Comparison of ENCODE assay signal across 18 cellular contexts in the genomic region with DNA sequence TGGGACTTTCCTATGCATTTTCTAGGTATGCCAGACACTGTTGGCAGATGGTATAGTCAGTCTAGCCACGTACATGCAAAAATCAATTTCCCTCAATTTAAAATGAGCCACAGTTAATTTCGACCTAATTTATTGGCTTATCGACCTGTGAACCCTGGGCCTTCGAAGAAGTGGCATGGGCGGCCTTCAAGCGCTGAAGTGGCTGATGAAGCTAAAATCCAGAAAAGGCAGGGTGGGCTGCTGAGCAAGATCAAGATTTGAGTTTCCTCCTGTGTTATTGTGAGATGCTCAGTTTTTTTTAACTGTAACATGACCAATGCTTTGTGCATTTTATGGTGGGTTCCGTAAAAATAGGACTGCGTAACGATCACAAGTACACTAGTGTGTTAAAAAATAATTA. TPM values are rescaled to one million over a fixed set of nuclear protein-coding genes. Genes with fewer than 3 reads are reported as not detected.
DNase-seq lines count a peak whose midpoint lies in the region; ATAC-seq and TF ChIP-seq lines count a peak whose summit lies in the region.
"Had no signal": no experiment of that assay in that cellular context is flagged by ENCODE, and none has a peak within 500 bp of the region (broad histone marks: within the 10 kb centered on the region; RNA-seq: fewer than 3 reads in every experiment).

No MANE protein-coding gene starts in this region.

- H3K9me3 Mint-ChIP-seq in activated CD4-positive, alpha-beta T cell treated with anti-CD3 and anti-CD28 coated beads, Interleukin-2, amount 10 ng/mL, durations not matched to agents 24 days and 14 days = no peaks in the 10 kb centered on the region
- no peaks in the 10 kb centered on the region for H3K9me3 Mint-ChIP-seq in CD8-positive, alpha-beta memory T cell
- H3K9me3 Mint-ChIP-seq in activated CD8-positive, alpha-beta T cell treated with anti-CD3 and anti-CD28 coated beads for 36 hours = no peaks in the 10 kb centered on the region

- H3K27ac ChIP-seq in CD8-positive, alpha-beta memory T cell (ENCODE audit: low read depth, low read length) = no peak overlapping the region
- peak overlapping the region; percentile 88 to 95 for H3K27ac ChIP-seq in liver (ENCODE audit: low read depth in 1 of 2, low read length in 2 of 2)
- no peak overlapping the region for H3K27ac ChIP-seq in PC-3 (ENCODE audit: low read length)
- H3K27ac ChIP-seq: body of pancreas, KMS-11, SJSA1, suprapubic skin had no signal

- peak overlapping the region; percentile 44 for H3K4me3 Mint-ChIP-seq in activated CD4-positive, alpha-beta T cell treated with anti-CD3 and anti-CD28 coated beads, Interleukin-2, amount 10 ng/mL, durations not matched to agents 24 days and 14 days
- peak overlapping the region; percentile 52 to 69 (median 55) for H3K4me3 Mint-ChIP-seq in CD8-positive, alpha-beta memory T cell
- no peak overlapping the region for H3K4me3 Mint-ChIP-seq in activated CD8-positive, alpha-beta T cell treated with anti-CD3 and anti-CD28 coated beads for 36 hours

- H3K79me2 ChIP-seq in PC-3 (ENCODE audit: low read length) = peaks cover 90% of the 10 kb centered on the region

- H3K27me3 ChIP-seq in CD8-positive, alpha-beta memory T cell (ENCODE audit: insufficient read depth, low read length, poor library complexity, severe bottlenecking) = no peaks in the 10 kb centered on the region
- H3K27me3 ChIP-seq in liver (ENCODE audit: control insufficient read depth in 4 of 4, insufficient read depth in 4 of 4, low read length in 3 of 4) (no peaks in the 10 kb centered on the region), PC-3 (ENCODE audit: low read length) (no peaks in the 10 kb centered on the region), MG63 (no peaks in the 10 kb centered on the region)
- H3K27me3 ChIP-seq: body of pancreas, SJSA1, suprapubic skin had no signal

- no peaks in the 10 kb centered on the region for H3K36me3 ChIP-seq in CD8-positive, alpha-beta memory T cell (ENCODE audit: insufficient read depth, low read length)
- H3K36me3 ChIP-seq in liver (ENCODE audit: control insufficient read depth in 4 of 4, insufficient read depth in 3 of 4, low read depth in 1 of 4, low read length in 3 of 4) (no peaks in the 10 kb centered on the region), PC-3 (ENCODE audit: low read depth, low read length) (no peaks in the 10 kb centered on the region), MG63 (no peaks in the 10 kb centered on the region)
- H3K36me3 ChIP-seq: SJSA1, suprapubic skin had no signal

- no peaks in the 10 kb centered on the region for H3K27me3 Mint-ChIP-seq in activated CD4-positive, alpha-beta T cell treated with anti-CD3 and anti-CD28 coated beads, Interleukin-2, amount 10 ng/mL, durations not matched to agents 24 days and 14 days
- H3K27me3 Mint-ChIP-seq in CD8-positive, alpha-beta memory T cell = no peaks in the 10 kb centered on the region
- H3K27me3 Mint-ChIP-seq in activated CD8-positive, alpha-beta T cell treated with anti-CD3 and anti-CD28 coated beads for 36 hours = no peaks in the 10 kb centered on the region

- CTCF ChIA-PET in CD8-positive, alpha-beta memory T cell (lab: Charles Lee) = interaction anchor here (1.4 to 7.6 kb wide), 2 partner anchors 8 to 9 kb away, joined by 3 to 52 read pairs; partner anchors contain the start of genes SORL1 and SORL1-AS1
- CTCF ChIA-PET in activated CD8-positive, alpha-beta T cell treated with anti-CD3 and anti-CD28 coated beads for 36 hours (lab: Charles Lee) = no interaction called here
- CTCF ChIA-PET in PC-3 (lab: Charles Lee) = no interaction called here

- peaks cover 97% of the 10 kb centered on the region for H3K4me1 ChIP-seq in CD8-positive, alpha-beta memory T cell (ENCODE audit: insufficient read depth, low read length)
- H3K4me1 ChIP-seq in liver (ENCODE audit: control insufficient read depth in 4 of 4, insufficient read depth in 4 of 4, low read length in 3 of 4) (peaks cover 14 to 70% (median 27%) of the 10 kb centered on the region in 4 donors), PC-3 (ENCODE audit: insufficient read depth, low read length) (peaks cover 49% of the 10 kb centered on the region)
- H3K4me1 ChIP-seq: body of pancreas, SJSA1, suprapubic skin had no signal

- no peak for DNase-seq in activated CD4-positive, alpha-beta T cell treated with anti-CD3 and anti-CD28 coated beads, Interleukin-2, amount 10 ng/mL, durations not matched to agents 24 days and 14 days
- no peak for DNase-seq in activated CD4-positive, alpha-beta T cell treated with anti-CD3 and anti-CD28 coated beads, Interleukin-2, amount 50 U/mL, for 48 hours
- DNase-seq in CD8-positive, alpha-beta memory T cell = no peak
- DNase-seq in activated CD8-positive, alpha-beta T cell treated with anti-CD3 and anti-CD28 coated beads for 36 hours = no peak
- DNase-seq in PC-3 (no peak), COR-L47 (lab: John Stamatoyannopoulos, UW) (no peak), MG63 (no peak)
- DNase-seq: activated CD4-positive, alpha-beta T cell treated with anti-CD3 and anti-CD28 coated beads for 4 hours; body of pancreas; kidney glomerular epithelial cell; MV-4-11; NCI-H2171; NCI-H524; nucleus accumbens had no signal

- BruUV-seq in PC-3 (replicated peaks; lab: Mats Ljungman, UMichigan) = no TSS peak

- H3K9me3 ChIP-seq in CD8-positive, alpha-beta memory T cell (ENCODE audit: low read length) = no peaks in the 10 kb centered on the region
- H3K9me3 ChIP-seq in liver (ENCODE audit: control insufficient read depth in 4 of 4, low read length in 3 of 4) (no peaks in the 10 kb centered on the region), PC-3 (ENCODE audit: low read length) (no peaks in the 10 kb centered on the region), MG63 (no peaks in the 10 kb centered on the region)
- H3K9me3 ChIP-seq: body of pancreas, SJSA1, suprapubic skin had no signal

- peak overlapping the region; percentile 31 for H3K27ac Mint-ChIP-seq in activated CD4-positive, alpha-beta T cell treated with anti-CD3 and anti-CD28 coated beads, Interleukin-2, amount 10 ng/mL, durations not matched to agents 24 days and 14 days
- peak overlapping the region; percentile 72 to 99 (median 90) for H3K27ac Mint-ChIP-seq in CD8-positive, alpha-beta memory T cell
- H3K27ac Mint-ChIP-seq in activated CD8-positive, alpha-beta T cell treated with anti-CD3 and anti-CD28 coated beads for 36 hours = peak overlapping the region; percentile 98

- H4K20me1 ChIP-seq in PC-3 (ENCODE audit: low read length) = no peaks in the 10 kb centered on the region

- peaks cover 41% of the 10 kb centered on the region for H3K36me3 Mint-ChIP-seq in activated CD4-positive, alpha-beta T cell treated with anti-CD3 and anti-CD28 coated beads, Interleukin-2, amount 10 ng/mL, durations not matched to agents 24 days and 14 days (ENCODE audit: low read depth)
- peaks cover 0 to 42% (median 29%) of the 10 kb centered on the region in 3 donors for H3K36me3 Mint-ChIP-seq in CD8-positive, alpha-beta memory T cell
- H3K36me3 Mint-ChIP-seq in activated CD8-positive, alpha-beta T cell treated with anti-CD3 and anti-CD28 coated beads for 36 hours (ENCODE audit: low read depth) = peaks cover 50% of the 10 kb centered on the region

- 81% methylated on average over 9 of the region's 9 CpGs for WGBS in liver

- intact Hi-C loops in activated CD4-positive, alpha-beta T cell treated with anti-CD3 and anti-CD28 coated beads, Interleukin-2, amount 10 ng/mL, durations not matched to agents 24 days and 14 days (cut with micrococcal nuclease) = no loop called here
- intact Hi-C loops in activated CD8-positive, alpha-beta T cell treated with anti-CD3 and anti-CD28 coated beads for 36 hours (cut with micrococcal nuclease) = loop anchor here (10.0 kb wide), 1 partner anchor 134 kb away; no protein-coding TSS in a partner anchor
- intact Hi-C loops in PC-3 (cut with micrococcal nuclease) = no loop called here

- peaks cover 1% of the 10 kb centered on the region for H3F3A ChIP-seq in PC-3 (ENCODE audit: low read length, unreplicated experiment)

- H3K9me2 ChIP-seq in PC-3 (replicated peaks; ENCODE audit: low read length) = no peaks in the 10 kb centered on the region

- ATAC-seq in activated CD8-positive, alpha-beta T cell treated with anti-CD3 and anti-CD28 coated beads for 36 hours = no peak
- no peak for ATAC-seq in PC-3
- ATAC-seq: body of pancreas had no signal

- no peak overlapping the region for H2AFZ ChIP-seq in PC-3 (ENCODE audit: low read length)

- H3K9ac ChIP-seq in liver (ENCODE audit: low read depth in 1 of 2, low read length in 2 of 2) = no peak overlapping the region
- no peak overlapping the region for H3K9ac ChIP-seq in PC-3 (ENCODE audit: low read length)
- H3K9ac ChIP-seq: KMS-11 had no signal

- POLR2A ChIA-PET in CD8-positive, alpha-beta memory T cell (lab: Charles Lee) = no interaction called here
- POLR2A ChIA-PET in activated CD8-positive, alpha-beta T cell treated with anti-CD3 and anti-CD28 coated beads for 36 hours (lab: Charles Lee) = interaction anchor here (1.3 to 3.8 kb wide), 2 partner anchors 8 to 9 kb away, joined by 5 to 12 read pairs; no protein-coding TSS in a partner anchor
- POLR2A ChIA-PET in PC-3 (lab: Charles Lee; ENCODE audit: unreplicated experiment) = no interaction called here

- no peak for TF ChIP-seq CTCF in activated CD8-positive, alpha-beta T cell treated with anti-CD3 and anti-CD28 coated beads for 36 hours (IDR thresholded peaks at IDR 0.05)
- TF ChIP-seq CTCF in liver (IDR thresholded peaks at IDR 0.05; ENCODE audit: low read depth, low read length, missing input control) = no peak
- TF ChIP-seq CTCF in PC-3 (conservative IDR thresholded peaks at IDR 0.05; ENCODE audit: low read depth, low read length) = no peak

- peaks cover 87% of the 10 kb centered on the region for H3K4me1 Mint-ChIP-seq in activated CD4-positive, alpha-beta T cell treated with anti-CD3 and anti-CD28 coated beads, Interleukin-2, amount 10 ng/mL, durations not matched to agents 24 days and 14 days
- H3K4me1 Mint-ChIP-seq in CD8-positive, alpha-beta memory T cell = peaks cover 96 to 100% (median 99%) of the 10 kb centered on the region in 3 donors
- H3K4me1 Mint-ChIP-seq in activated CD8-positive, alpha-beta T cell treated with anti-CD3 and anti-CD28 coated beads for 36 hours (ENCODE audit: low read depth) = peaks cover 98% of the 10 kb centered on the region

- H3K4me3 ChIP-seq in CD8-positive, alpha-beta memory T cell (ENCODE audit: low read length) = peak overlapping the region; percentile 13
- no peak overlapping the region for H3K4me3 ChIP-seq in liver (ENCODE audit: low read depth in 1 of 3, low read length in 3 of 3)
- H3K4me3 ChIP-seq in PC-3 (ENCODE audit: low read length) = no peak overlapping the region
- no peak overlapping the region for H3K4me3 ChIP-seq in MG63
- H3K4me3 ChIP-seq: body of pancreas, SJSA1, suprapubic skin had no signal

- TF ChIP-seq RAD21 in liver (IDR thresholded peaks at IDR 0.05) = no peak

- no peak overlapping the region for H3K4me2 ChIP-seq in PC-3 (ENCODE audit: low read length)
- H3K4me2 ChIP-seq: KMS-11 had no signal

RNA-seq across cellular contexts. Expression of gene SORL1, which starts 6.4 kb away (rescaled TPM):
- total RNA-seq in activated CD4-positive, alpha-beta T cell treated with anti-CD3 and anti-CD28 coated beads, Interleukin-2, amount 10 ng/mL, durations not matched to agents 24 days and 14 days = 28.4 and 30.3 TPM in 2 replicates
- total RNA-seq in CD8-positive, alpha-beta memory T cell = 10 to 100 TPM; 44.5 to 46.9 TPM
- 220 TPM for polyA plus RNA-seq in CD8-positive, alpha-beta memory T cell
- 10 to 100 TPM; 61.1 to 64.6 TPM for total RNA-seq in activated CD8-positive, alpha-beta T cell treated with anti-CD3 and anti-CD28 coated beads for 36 hours
- total RNA-seq in liver (100 to 1,000 TPM in 1 of 2 donors, 10 to 100 TPM in 1; 26.9 to 124 TPM), PC-3 (2014; rRNA removed) (53.7 and 74.5 TPM in 2 replicates)
- polyA plus RNA-seq in liver = 10 to 100 TPM; 14.6 to 23.8 TPM
- total RNA-seq in MG63 (2014; rRNA removed; shearing (Covaris generic); ENCODE audit: low replicate concordance) = 0.59 and 0.69 TPM in 2 replicates

Comparison
In these comparisons a context has a peak if more than half of its experiments do, and no peak if none do; other contexts are left out.
1. H3K27ac Mint-ChIP-seq: peak in every context shown above with its lines; median percentile 98 in activated CD8-positive, alpha-beta T cell treated with anti-CD3 and anti-CD28 coated beads for 36 hours; 90 in CD8-positive, alpha-beta memory T cell; 31 in activated CD4-positive, alpha-beta T cell treated with anti-CD3 and anti-CD28 coated beads, Interleukin-2, amount 10 ng/mL, durations not matched to agents 24 days and 14 days.
2. H3K27ac ChIP-seq: peak in liver (2 of 2); none in CD8-positive, alpha-beta memory T cell (single experiment) and PC-3 (single experiment).
3. RNA of gene SORL1, which starts 6.4 kb away (total RNA-seq): 26.9 to 124 TPM in liver, 61.1 to 64.6 TPM in activated CD8-positive, alpha-beta T cell treated with anti-CD3 and anti-CD28 coated beads for 36 hours, 53.7 to 74.5 TPM in PC-3, 44.5 to 46.9 TPM in CD8-positive, alpha-beta memory T cell and 28.4 to 30.3 TPM in activated CD4-positive, alpha-beta T cell treated with anti-CD3 and anti-CD28 coated beads, Interleukin-2, amount 10 ng/mL, durations not matched to agents 24 days and 14 days; 0.59 to 0.69 TPM in MG63; every median in the first group is over 10 times any median in the second.